Comparison of ENCODE assay signal across 10 cellular contexts in genomic region chr3:31472479-31473390, GRCh38. TPM values are rescaled to one million over a fixed set of nuclear protein-coding genes. Genes with fewer than 3 reads are reported as not detected.
A peak's percentile ranks its signal among the peaks of the same experiment; 100 is the strongest.
DNase-seq lines count a peak whose midpoint lies in the region; ATAC-seq and TF ChIP-seq lines count a peak whose summit lies in the region.
"Had no signal": no experiment of that assay in that cellular context is flagged by ENCODE, and none has a peak within 500 bp of the region (broad histone marks: within the 10 kb centered on the region; RNA-seq: fewer than 3 reads in every experiment).

No MANE protein-coding gene starts in this region.

- DNase-seq in ACHN (peak; percentile 68), M059J (ENCODE audit: low read depth) (peak; percentile 77), memory B cell (ENCODE audit: low spot score in 2 of 2) (no peak), hippocampal formation (lab: John Stamatoyannopoulos, UW) (no peak), body of pancreas (no peak)
- DNase-seq: C1 segment of cervical spinal cord, cortex of kidney had no signal

- no peak overlapping the region for H3K27ac ChIP-seq in body of pancreas

- ATAC-seq in memory B cell (ENCODE audit: low read depth) (peak; percentile 47), body of pancreas (no peak), GM18498 (IDR thresholded peaks at IDR 0.05; ENCODE audit: unreplicated experiment) (no peak), HG03175 (IDR thresholded peaks at IDR 0.05; ENCODE audit: unreplicated experiment) (no peak)

- no peak for TF ChIP-seq POLR2A in body of pancreas (IDR thresholded peaks at IDR 0.05)

- H3K4me3 ChIP-seq in body of pancreas: no peak overlapping the region

- in situ Hi-C loops in ACHN (cut with HindIII; ENCODE audit: low pct_ligation_motif_present, low pct_unique_long_range_greater_than_20kb, low sequenced_read_pairs): no loop called here

- peak overlapping the region; percentile 56 for H3K27ac Mint-ChIP-seq in activated naive CD4-positive, alpha-beta T cell treated with anti-CD3 and anti-CD28 coated beads, Interleukin-2, amount 50 U/mL, for 24 hours
- no peak overlapping the region for H3K27ac Mint-ChIP-seq in memory B cell

- peaks cover 16% of the 10 kb centered on the region for H3K9me3 Mint-ChIP-seq in activated naive CD4-positive, alpha-beta T cell treated with anti-CD3 and anti-CD28 coated beads, Interleukin-2, amount 50 U/mL, for 24 hours
- peaks cover 2% of the 10 kb centered on the region for H3K9me3 Mint-ChIP-seq in memory B cell

- WGBS in body of pancreas, 2 donors: 80 to 84% methylated on average over 7 of the region's 7 CpGs

- no peak overlapping the region for H3K4me3 Mint-ChIP-seq in activated naive CD4-positive, alpha-beta T cell treated with anti-CD3 and anti-CD28 coated beads, Interleukin-2, amount 50 U/mL, for 24 hours
- H3K4me3 Mint-ChIP-seq in memory B cell: no peak overlapping the region

- no peak for TF ChIP-seq CTCF in body of pancreas (IDR thresholded peaks at IDR 0.05)

- no peaks in the 10 kb centered on the region for H3K36me3 ChIP-seq in body of pancreas (replicated peaks in 1 of 2; ENCODE audit: insufficient read depth in 1 of 2, low read depth in 2 of 2)

- H3K36me3 Mint-ChIP-seq in activated naive CD4-positive, alpha-beta T cell treated with anti-CD3 and anti-CD28 coated beads, Interleukin-2, amount 50 U/mL, for 24 hours: peaks cover 31% of the 10 kb centered on the region
- peaks cover 2% of the 10 kb centered on the region for H3K36me3 Mint-ChIP-seq in memory B cell

- no peaks in the 10 kb centered on the region for H3K27me3 ChIP-seq in body of pancreas

- intact Hi-C loops in body of pancreas (cut with DNase I): no loop called here

- H3K9me3 ChIP-seq in body of pancreas: no peaks in the 10 kb centered on the region

- H3K4me1 Mint-ChIP-seq in activated naive CD4-positive, alpha-beta T cell treated with anti-CD3 and anti-CD28 coated beads, Interleukin-2, amount 50 U/mL, for 24 hours: peaks cover 28% of the 10 kb centered on the region
- peaks cover 12% of the 10 kb centered on the region for H3K4me1 Mint-ChIP-seq in memory B cell

- no peaks in the 10 kb centered on the region for H3K4me1 ChIP-seq in body of pancreas

- H3K27me3 Mint-ChIP-seq in activated naive CD4-positive, alpha-beta T cell treated with anti-CD3 and anti-CD28 coated beads, Interleukin-2, amount 50 U/mL, for 24 hours: no peaks in the 10 kb centered on the region
- H3K27me3 Mint-ChIP-seq in memory B cell: no peaks in the 10 kb centered on the region

RNA-seq across cellular contexts. Expression of gene STT3B, which starts 60.0 kb away (rescaled TPM):
- total RNA-seq in M059J (2014; rRNA removed; shearing (Covaris generic)): 98.6 and 146 TPM in 2 replicates
- 10 to 100 TPM; 44.5 to 65.1 TPM for total RNA-seq in body of pancreas

Comparison
In these comparisons a context has a peak if more than half of its experiments do, and no peak if none do; other contexts are left out.
1. DNase-seq: peak in ACHN (single experiment) and M059J (single experiment); none in memory B cell (0 of 2), hippocampal formation (0 of 2) and body of pancreas (0 of 4).